In the genomic region with DNA sequence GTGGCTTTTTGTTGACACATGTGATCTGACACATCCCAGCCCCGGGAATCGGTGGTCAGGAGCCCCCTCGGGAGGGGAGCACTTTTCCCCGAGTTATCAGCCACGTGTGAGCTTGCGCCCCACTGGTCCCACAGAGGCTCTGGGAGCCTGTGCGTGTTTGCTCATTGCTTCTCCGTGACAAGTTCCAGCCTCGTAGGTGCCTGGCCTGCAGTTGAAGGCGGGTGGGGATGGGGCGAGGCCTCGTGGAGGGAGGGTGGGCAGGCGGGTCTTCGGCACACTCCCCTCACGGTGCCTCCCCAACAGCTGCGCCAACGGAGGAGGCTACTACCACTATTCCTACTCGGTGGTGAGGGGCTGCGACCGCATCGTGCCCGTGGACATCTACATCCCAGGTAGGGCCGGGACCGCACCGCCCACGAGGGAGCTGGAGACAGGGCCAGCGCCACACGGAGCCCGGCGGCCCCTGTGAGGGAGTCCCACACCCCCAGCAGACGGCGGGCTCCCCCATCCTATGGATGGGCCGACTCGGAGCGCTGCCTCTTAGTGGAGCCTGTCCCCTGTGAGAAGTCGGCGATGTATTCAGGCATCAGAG, we compare ENCODE assay signal across 19 cellular contexts. TPM values are rescaled to one million over a fixed set of nuclear protein-coding genes. Genes with fewer than 3 reads are reported as not detected.
DNase-seq lines count a peak whose midpoint lies in the region; ATAC-seq, FAIRE-seq and TF ChIP-seq lines count a peak whose summit lies in the region.
"Had no signal": no experiment of that assay in that cellular context is flagged by ENCODE, and none has a peak within 500 bp of the region (broad histone marks: within the 10 kb centered on the region; RNA-seq: fewer than 3 reads in every experiment).

No MANE protein-coding gene starts in this region.

- ATAC-seq in sciatic nerve (no peak), HG03342 (IDR thresholded peaks at IDR 0.05; ENCODE audit: unreplicated experiment) (no peak)
- ATAC-seq: CD8-positive, alpha-beta T cell had no signal

- H3K27ac ChIP-seq in RWPE1 (peak overlapping the region; percentile 78), dorsolateral prefrontal cortex (peak overlapping the region in 52 of 59 donors; percentile 13 to 100 (median 96)), substantia nigra (ENCODE audit: low read depth, low read length, poor library complexity, severe bottlenecking) (peak overlapping the region; percentile 97)
- H3K27ac ChIP-seq: BLaER1, KMS-11 had no signal

- H3K4me3 ChIP-seq in Caco-2 (ENCODE audit: low read depth, low read length), result no peak overlapping the region
- no peak overlapping the region for H3K4me3 ChIP-seq in dorsolateral prefrontal cortex
- H3K4me3 ChIP-seq: BLaER1 had no signal

- CTCF ChIA-PET in Caco-2 (lab: Charles Lee) (no interaction called here), RWPE1 (lab: Yijun Ruan, JAX) (interaction anchor here (0.6 kb wide), 1 partner anchor 153 kb away, joined by 3 read pairs; no protein-coding TSS in a partner anchor)

- H3K36me3 ChIP-seq in Caco-2 (ENCODE audit: control insufficient read depth, insufficient read depth, low read length), result peaks cover 4% of the 10 kb centered on the region; the same call in 1 of the 2 replicates

- no peak for FAIRE-seq in GM19239 (lab: Jason Lieb, UNC)
- FAIRE-seq: G401.6, GM12891, GM18507, H1, HTR-8/SVneo had no signal

- no peak overlapping the region for H3K27ac Mint-ChIP-seq in Caco-2 (ENCODE audit: unreplicated experiment)
- H3K27ac Mint-ChIP-seq: CD14-positive monocyte; CD8-positive, alpha-beta T cell; H9 had no signal

- no peaks in the 10 kb centered on the region for H3K4me1 Mint-ChIP-seq in Caco-2 (ENCODE audit: low read depth, unreplicated experiment)

- H3K4me3 Mint-ChIP-seq in Caco-2 (ENCODE audit: unreplicated experiment), result peak overlapping the region; percentile 19
- H3K4me3 Mint-ChIP-seq: CD14-positive monocyte; CD8-positive, alpha-beta T cell; H9 had no signal

- H3K27me3 ChIP-seq in Caco-2 (replicated peaks; ENCODE audit: control insufficient read depth, insufficient read depth, low read length) (no peaks in the 10 kb centered on the region), dorsolateral prefrontal cortex (no peaks in the 10 kb centered on the region)
- H3K27me3 ChIP-seq: BLaER1 had no signal

- no peaks in the 10 kb centered on the region for H3K9me3 Mint-ChIP-seq in Caco-2 (ENCODE audit: unreplicated experiment)
- H3K9me3 Mint-ChIP-seq: CD14-positive monocyte; CD8-positive, alpha-beta T cell; H9 had no signal

- TF ChIP-seq CTCF in Caco-2 (IDR thresholded peaks at IDR 0.05; ENCODE audit: insufficient read depth in 1 of 2, low read depth in 1 of 2, low read length in 1 of 2, severe bottlenecking in 1 of 2, unreplicated experiment in 1 of 2) (no peak), RWPE1 (conservative IDR thresholded peaks at IDR 0.05; ENCODE audit: low read depth) (no peak), dorsolateral prefrontal cortex (IDR thresholded peaks at IDR 0.05 in 54 of 56, conservative IDR thresholded peaks at IDR 0.05 in 2 of 56; ENCODE audit: low read depth in 1 of 56, partially characterized antibody in 56 of 56) (no peak)

- BruUV-seq in Caco-2 (replicated peaks; lab: Mats Ljungman, UMichigan), result no TSS peak

- no peaks in the 10 kb centered on the region for H3K9me3 ChIP-seq in Caco-2
- H3K9me3 ChIP-seq: BLaER1 had no signal

- POLR2A ChIA-PET in Caco-2 (lab: Charles Lee), result no interaction called here
- POLR2A ChIA-PET in RWPE1 (lab: Yijun Ruan, JAX; ENCODE audit: low non-redundant PET), result no interaction called here

- no peak for DNase-seq in Caco-2
- no peak for DNase-seq in RWPE1 (ENCODE audit: low spot score)
- no peak for DNase-seq in dorsolateral prefrontal cortex
- DNase-seq in substantia nigra (lab: John Stamatoyannopoulos, UW), result no peak
- no peak for DNase-seq in GM19239 (ENCODE audit: insufficient read length, low spot score)
- DNase-seq in sciatic nerve (ENCODE audit: low spot score), result no peak
- DNase-seq: 8988T; CD8-positive, alpha-beta T cell; DMS 273 treated with DMSO at 0.1 percent for 48 hours; H9 had no signal

- no peaks in the 10 kb centered on the region for H3K27me3 Mint-ChIP-seq in Caco-2 (ENCODE audit: insufficient read depth, unreplicated experiment)

- peaks cover 78% of the 10 kb centered on the region for H3K36me3 Mint-ChIP-seq in Caco-2 (ENCODE audit: insufficient read depth, unreplicated experiment)

- intact Hi-C loops in Caco-2 (cut with micrococcal nuclease; ENCODE audit: unreplicated experiment) (no loop called here), dorsolateral prefrontal cortex (cut with DNase I) (no loop called here), sciatic nerve (cut with DNase I) (loop anchor here (10.0 kb wide), 1 partner anchor 108 kb away; the partner anchor contains the start of gene EFNA2)

- no peaks in the 10 kb centered on the region for H3K4me1 ChIP-seq in Caco-2

RNA-seq across cellular contexts. Expression of gene GAMT, which starts 8.3 kb away (rescaled TPM):
- total RNA-seq in Caco-2 (2022), result 67.3 and 75.7 TPM in 2 replicates
- 10 to 100 TPM; 30.0 to 91.1 (median 47.4) TPM for total RNA-seq in dorsolateral prefrontal cortex
- 48.1 TPM for total RNA-seq in sciatic nerve

RNA-seq across cellular contexts. Expression of gene NDUFS7, which starts 9.3 kb away (rescaled TPM):
- 111 and 114 TPM in 2 replicates for total RNA-seq in Caco-2 (2022)
- total RNA-seq in dorsolateral prefrontal cortex, result 100 to 1,000 TPM; 105 to 222 (median 151) TPM
- total RNA-seq in sciatic nerve, result 57.5 TPM

RNA-seq across cellular contexts. Expression of gene DAZAP1, which starts 14.4 kb away (rescaled TPM):
- 165 and 180 TPM in 2 replicates for total RNA-seq in Caco-2 (2022)
- 100 to 1,000 TPM in 3 of 120 experiments, 10 to 100 TPM in 117; 46.4 to 115 (median 70.5) TPM for total RNA-seq in dorsolateral prefrontal cortex
- 75.7 TPM for total RNA-seq in sciatic nerve

RNA-seq across cellular contexts. Expression of gene RPS15, which starts 45.2 kb away (rescaled TPM):
- total RNA-seq in Caco-2 (2022) (1,192 and 1,341 TPM in 2 replicates), dorsolateral prefrontal cortex (100 to 1,000 TPM; 343 to 670 (median 497) TPM), sciatic nerve (753 TPM)

RNA-seq across cellular contexts. Expression of gene APC2, which starts 56.9 kb away (rescaled TPM):
- 9.5 and 11.3 TPM in 2 replicates for total RNA-seq in Caco-2 (2022)
- 100 to 1,000 TPM; 130 to 289 (median 183) TPM for total RNA-seq in dorsolateral prefrontal cortex
- 6.0 TPM for total RNA-seq in sciatic nerve
